2 cellular contexts compared by ENCODE assay signal in genomic region chr16:67663151-67663876, GRCh38.
TF ChIP-seq lines count a peak whose summit lies in the region.

No MANE protein-coding gene starts in this region.

TF ChIP-seq in SK-N-SH, 30 proteins besides CTCF, POLR2A, EP300 and RAD21 (continued from another document):
- no peak for TF ChIP-seq REST (IDR thresholded peaks at IDR 0.05; ENCODE audit: low read depth, low read length)
- TF ChIP-seq PBX3 (IDR thresholded peaks at IDR 0.05) = no peak
- no peak for TF ChIP-seq NRF1 (IDR thresholded peaks at IDR 0.05; ENCODE audit: low read depth, low read length)
- TF ChIP-seq MAX (IDR thresholded peaks at IDR 0.05; ENCODE audit: low read depth) = no peak
- TF ChIP-seq ZBTB33 (IDR thresholded peaks at IDR 0.05; ENCODE audit: borderline replicate concordance, low read depth) = no peak
- no peak for TF ChIP-seq SIN3A (IDR thresholded peaks at IDR 0.05; ENCODE audit: borderline replicate concordance, low read depth, low read length)
- no peak for TF ChIP-seq TEAD4 (IDR thresholded peaks at IDR 0.05; ENCODE audit: borderline replicate concordance, insufficient read depth)
- no peak for TF ChIP-seq JUND (IDR thresholded peaks at IDR 0.05)

TF ChIP-seq in SK-N-SH treated with all-trans-retinoic acid at 6 μM for 48 hours, 23 proteins besides CTCF, POLR2A, EP300 and RAD21 (continued from another document):
- TF ChIP-seq CSRNP3 (CRISPR knock-in tag; IDR thresholded peaks at IDR 0.05) (no peak), SNAI2 (CRISPR knock-in tag; IDR thresholded peaks at IDR 0.05) (no peak)
